2 cellular contexts compared by ENCODE assay signal in the genomic region with DNA sequence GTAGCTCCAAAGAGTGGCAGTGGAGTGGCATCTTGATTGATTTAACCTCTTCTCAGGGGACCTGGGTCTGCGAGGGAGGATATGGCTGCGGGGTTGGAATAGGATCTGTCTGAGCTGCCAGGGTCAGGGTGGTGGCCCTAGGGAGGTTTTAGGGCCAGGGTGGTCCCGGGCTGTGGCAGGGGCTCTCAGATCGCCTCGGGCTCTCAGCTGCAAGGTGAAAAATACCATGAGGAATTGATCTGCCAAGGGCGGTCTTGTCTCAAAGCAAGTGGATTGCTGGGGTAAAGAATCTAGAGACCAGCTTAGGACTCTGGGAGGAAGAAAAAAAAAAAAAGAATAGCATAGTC.
TF ChIP-seq lines count a peak whose summit lies in the region.

No MANE protein-coding gene starts in this region.

TF ChIP-seq in A549, 52 proteins besides CTCF, POLR2A, EP300 and RAD21:
- TF ChIP-seq, protein P1, sequence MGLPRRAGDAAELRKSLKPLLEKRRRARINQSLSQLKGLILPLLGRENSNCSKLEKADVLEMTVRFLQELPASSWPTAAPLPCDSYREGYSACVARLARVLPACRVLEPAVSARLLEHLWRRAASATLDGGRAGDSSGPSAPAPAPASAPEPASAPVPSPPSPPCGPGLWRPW (IDR thresholded peaks at IDR 0.05) = no peak
- TF ChIP-seq HDAC2 (IDR thresholded peaks at IDR 0.05) = no peak
- no peak for TF ChIP-seq ESRRA (IDR thresholded peaks at IDR 0.05; ENCODE audit: borderline replicate concordance, low read length)
- no peak for TF ChIP-seq EHMT2 (IDR thresholded peaks at IDR 0.05; ENCODE audit: low read depth)

TF ChIP-seq in HCT116, 20 proteins besides CTCF, POLR2A, EP300 and RAD21:
- TF ChIP-seq, protein P2, sequence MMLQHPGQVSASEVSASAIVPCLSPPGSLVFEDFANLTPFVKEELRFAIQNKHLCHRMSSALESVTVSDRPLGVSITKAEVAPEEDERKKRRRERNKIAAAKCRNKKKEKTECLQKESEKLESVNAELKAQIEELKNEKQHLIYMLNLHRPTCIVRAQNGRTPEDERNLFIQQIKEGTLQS (IDR thresholded peaks at IDR 0.05) = no peak
- no peak for TF ChIP-seq ZBTB33 (IDR thresholded peaks at IDR 0.05; ENCODE audit: extremely low read depth, insufficient replicate concordance, low read length)
- no peak for TF ChIP-seq ELF1 (IDR thresholded peaks at IDR 0.05; ENCODE audit: borderline replicate concordance, low read depth)
- no peak for TF ChIP-seq MAX (IDR thresholded peaks at IDR 0.05)
- TF ChIP-seq SP1 (IDR thresholded peaks at IDR 0.05; ENCODE audit: low read depth) = no peak
- TF ChIP-seq CEBPB (IDR thresholded peaks at IDR 0.05; ENCODE audit: low read depth) = no peak
- no peak for TF ChIP-seq JUND (IDR thresholded peaks at IDR 0.05)
- no peak for TF ChIP-seq FOSL1 (IDR thresholded peaks at IDR 0.05; ENCODE audit: low read depth)
- no peak for TF ChIP-seq SRF (IDR thresholded peaks at IDR 0.05; ENCODE audit: low read depth)
- no peak for TF ChIP-seq YY1 (IDR thresholded peaks at IDR 0.05; ENCODE audit: extremely low read depth, insufficient replicate concordance, low read depth, low read length)
- no peak for TF ChIP-seq EZH2 (IDR thresholded peaks at IDR 0.05)
- no peak for TF ChIP-seq SIN3A (IDR thresholded peaks at IDR 0.05; ENCODE audit: low read depth)
- no peak for TF ChIP-seq ZNF274 (IDR thresholded peaks at IDR 0.05; ENCODE audit: low read depth, low read length)
- no peak for TF ChIP-seq POLR2AphosphoS5 (IDR thresholded peaks at IDR 0.05; ENCODE audit: low read depth, low read length)
- TF ChIP-seq REST (IDR thresholded peaks at IDR 0.05; ENCODE audit: low read depth) = no peak
- TF ChIP-seq CBX3 (IDR thresholded peaks at IDR 0.05; ENCODE audit: low read depth) = no peak
- TF ChIP-seq EGR1 (IDR thresholded peaks at IDR 0.05; ENCODE audit: low read depth) = no peak
